Comparison of ENCODE assay signal across 22 cellular contexts in genomic region chr1:162672678-162673259, GRCh38. TPM values are rescaled to one million over a fixed set of nuclear protein-coding genes. Genes with fewer than 3 reads are reported as not detected.
DNase-seq lines count a peak whose midpoint lies in the region; ATAC-seq and TF ChIP-seq lines count a peak whose summit lies in the region.
"Had no signal": no experiment of that assay in that cellular context is flagged by ENCODE, and none has a peak within 500 bp of the region (broad histone marks: within the 10 kb centered on the region; RNA-seq: fewer than 3 reads in every experiment).

No MANE protein-coding gene starts in this region.

- no peak overlapping the region for H3K23ac ChIP-seq in IMR-90 (ENCODE audit: low read depth, low read length)

- no peaks in the 10 kb centered on the region for H3K9me3 Mint-ChIP-seq in activated CD8-positive, alpha-beta T cell treated with anti-CD3 and anti-CD28 coated beads for 36 hours
- H3K9me3 Mint-ChIP-seq: activated naive CD4-positive, alpha-beta T cell treated with anti-CD3 and anti-CD28 coated beads, Interleukin-2, amount 50 U/mL, for 72 hours; H9; neural crest cell had no signal

- H4K20me1 ChIP-seq in IMR-90 (ENCODE audit: insufficient read depth, low read length): peaks cover 63% of the 10 kb centered on the region; the same call in 1 of the 2 replicates
- H4K20me1 ChIP-seq: BLaER1 had no signal

- H3K27me3 ChIP-seq in IMR-90 (ENCODE audit: control insufficient read depth, insufficient read depth, low read length): no peaks in the 10 kb centered on the region
- H3K27me3 ChIP-seq in muscle layer of duodenum (ENCODE audit: low read depth, low read length): no peaks in the 10 kb centered on the region
- no peaks in the 10 kb centered on the region for H3K27me3 ChIP-seq in transverse colon
- H3K27me3 ChIP-seq: BLaER1, body of pancreas had no signal

- H3K9me3 ChIP-seq in IMR-90 (ENCODE audit: control insufficient read depth, insufficient read depth, low read length): no peaks in the 10 kb centered on the region
- no peaks in the 10 kb centered on the region for H3K9me3 ChIP-seq in muscle layer of duodenum (ENCODE audit: control insufficient read depth in 1 of 2, low read length in 2 of 2)
- no peaks in the 10 kb centered on the region for H3K9me3 ChIP-seq in transverse colon
- H3K9me3 ChIP-seq: BLaER1, body of pancreas, thoracic aorta had no signal

- H4K8ac ChIP-seq in IMR-90 (ENCODE audit: low read depth in 2 of 2, low read length in 2 of 2): no peak overlapping the region

- ATAC-seq in IMR-90 (ENCODE audit: low read depth): no peak
- ATAC-seq in activated CD8-positive, alpha-beta T cell treated with anti-CD3 and anti-CD28 coated beads for 36 hours: no peak
- ATAC-seq: activated naive CD4-positive, alpha-beta T cell treated with anti-CD3 and anti-CD28 coated beads, Interleukin-2, amount 50 U/mL, for 72 hours; activated T-cell treated with anti-CD3 and anti-CD28 coated beads, Interleukin-2, amount 50 U/mL, for 72 hours; body of pancreas had no signal

- H3K4me1 Mint-ChIP-seq in activated CD8-positive, alpha-beta T cell treated with anti-CD3 and anti-CD28 coated beads for 36 hours (ENCODE audit: low read depth): no peaks in the 10 kb centered on the region
- H3K4me1 Mint-ChIP-seq: H9, neural crest cell had no signal

- H3K4me3 Mint-ChIP-seq in activated CD8-positive, alpha-beta T cell treated with anti-CD3 and anti-CD28 coated beads for 36 hours: no peak overlapping the region
- H3K4me3 Mint-ChIP-seq: activated T-cell treated with anti-CD3 and anti-CD28 coated beads, Interleukin-2, amount 50 U/mL, for 72 hours; H9; neural crest cell had no signal

- H3K27ac ChIP-seq in IMR-90 (ENCODE audit: insufficient read depth, low read length): no peak overlapping the region
- H3K27ac ChIP-seq in muscle layer of duodenum (ENCODE audit: low read length): peak overlapping the region; percentile 53
- peak overlapping the region; percentile 39 to 78 (median 66) for H3K27ac ChIP-seq in transverse colon
- H3K27ac ChIP-seq: BLaER1, body of pancreas had no signal

- no peak overlapping the region for H2AFZ ChIP-seq in IMR-90 (replicated peaks; ENCODE audit: low read length, poor library complexity)

- H3K56ac ChIP-seq in IMR-90 (ENCODE audit: extremely low read depth, insufficient read depth, low read length): no peak overlapping the region

- H3K36me3 ChIP-seq in IMR-90 (ENCODE audit: control insufficient read depth, insufficient read depth, low read length): peaks cover 8% of the 10 kb centered on the region
- no peaks in the 10 kb centered on the region for H3K36me3 ChIP-seq in muscle layer of duodenum (ENCODE audit: control insufficient read depth in 1 of 2, insufficient read depth in 2 of 2, low read length in 2 of 2)
- no peaks in the 10 kb centered on the region for H3K36me3 ChIP-seq in transverse colon
- H3K36me3 ChIP-seq: BLaER1, thoracic aorta had no signal

- TF ChIP-seq RAD21 in IMR-90 (IDR thresholded peaks at IDR 0.05; ENCODE audit: low read length): no peak

- H3K4ac ChIP-seq in IMR-90 (ENCODE audit: low read depth, low read length): peak overlapping the region; percentile 24

- peaks cover 22% of the 10 kb centered on the region for H3K9me1 ChIP-seq in IMR-90 (ENCODE audit: insufficient read depth, low read length)

- H3K79me1 ChIP-seq in IMR-90 (ENCODE audit: low read depth in 1 of 2, low read length in 2 of 2): peaks cover 55 to 85% of the 10 kb centered on the region in 2 experiments

- no TSS peak for BruUV-seq in IMR-90 (replicated peaks; lab: Mats Ljungman, UMichigan)

- TF ChIP-seq POLR2A in IMR-90 (IDR thresholded peaks at IDR 0.05; ENCODE audit: low read depth, low read length) (no peak), transverse colon (IDR thresholded peaks at IDR 0.05) (no peak)

- intact Hi-C loops in IMR-90 (cut with micrococcal nuclease) (no loop called here), transverse colon (cut with DNase I; ENCODE audit: low total_unique reads) (no loop called here)
- intact Hi-C loops in activated CD8-positive, alpha-beta T cell treated with anti-CD3 and anti-CD28 coated beads for 36 hours (cut with micrococcal nuclease): no loop called here

- POLR2A ChIA-PET in IMR-90 (lab: Charles Lee; ENCODE audit: unreplicated experiment): no interaction called here
- POLR2A ChIA-PET in activated CD8-positive, alpha-beta T cell treated with anti-CD3 and anti-CD28 coated beads for 36 hours (lab: Charles Lee): no interaction called here

- H2BK120ac ChIP-seq in IMR-90 (ENCODE audit: low read depth, low read length): no peak overlapping the region

- no peak overlapping the region; the same call in 1 of the 2 replicates for H4K91ac ChIP-seq in IMR-90 (ENCODE audit: insufficient read depth, low read depth, low read length)

- DNase-seq in IMR-90 (no peak), amniotic epithelial cell (ENCODE audit: low read depth) (peak; percentile 40), transverse colon (no peak), iPS-NIHi7 (ENCODE audit: extremely low spot score) (no peak)
- no peak for DNase-seq in activated CD4-positive, alpha-beta T cell treated with anti-CD3 and anti-CD28 coated beads for 1 hour
- no peak for DNase-seq in activated CD8-positive, alpha-beta T cell treated with anti-CD3 and anti-CD28 coated beads for 36 hours
- DNase-seq: activated CD4-positive, CD25-positive, alpha-beta regulatory T cell; activated CD8-positive, alpha-beta memory T cell treated with anti-CD3 and anti-CD28 coated beads for 24 hours; activated T-cell treated with anti-CD3 and anti-CD28 coated beads, Interleukin-2, amount 50 U/mL, for 72 hours; body of pancreas; Calu3; cortex of kidney; H9; midbrain; NCI-H1436; NCI-H526 treated with DMSO at 0.1 percent for 48 hours; OCI-M1 had no signal

- H3K14ac ChIP-seq in IMR-90 (replicated peaks; ENCODE audit: low read depth, low read length): no peak overlapping the region

- H3K4me1 ChIP-seq in IMR-90 (ENCODE audit: control insufficient read depth, insufficient read depth, low read length) (peaks cover 17% of the 10 kb centered on the region), muscle layer of duodenum (ENCODE audit: control insufficient read depth in 1 of 2, insufficient read depth in 2 of 2, low read length in 2 of 2) (peaks cover 13 to 19% of the 10 kb centered on the region in 2 donors), transverse colon (peaks cover 0 to 42% (median 2%) of the 10 kb centered on the region in 4 donors)
- H3K4me1 ChIP-seq: BLaER1, body of pancreas had no signal

- H3K4me3 ChIP-seq in IMR-90 (ENCODE audit: insufficient read depth, low read depth, low read length) (no peak overlapping the region), muscle layer of duodenum (ENCODE audit: low read depth in 1 of 2, low read length in 2 of 2) (no peak overlapping the region), transverse colon (no peak overlapping the region)
- H3K4me3 ChIP-seq: BLaER1, body of pancreas, thoracic aorta had no signal

- no peak overlapping the region for H4K5ac ChIP-seq in IMR-90 (ENCODE audit: low read depth, low read length)

- TF ChIP-seq CTCF in IMR-90 (conservative IDR thresholded peaks at IDR 0.05; ENCODE audit: low read depth, low read length): no peak
- TF ChIP-seq CTCF in transverse colon (IDR thresholded peaks at IDR 0.05): no peak
- TF ChIP-seq CTCF in activated CD8-positive, alpha-beta T cell treated with anti-CD3 and anti-CD28 coated beads for 36 hours (IDR thresholded peaks at IDR 0.05): no peak

- H3K27ac Mint-ChIP-seq in activated CD8-positive, alpha-beta T cell treated with anti-CD3 and anti-CD28 coated beads for 36 hours: no peak overlapping the region
- H3K27ac Mint-ChIP-seq: activated naive CD4-positive, alpha-beta T cell treated with anti-CD3 and anti-CD28 coated beads, Interleukin-2, amount 50 U/mL, for 72 hours; activated T-cell treated with anti-CD3 and anti-CD28 coated beads, Interleukin-2, amount 50 U/mL, for 72 hours; H9 had no signal

- no peak overlapping the region for H2BK15ac ChIP-seq in IMR-90 (ENCODE audit: low read depth, low read length)

- H2AK9ac ChIP-seq in IMR-90 (replicated peaks; ENCODE audit: low read depth, low read length, poor library complexity): no peak overlapping the region

- H3K4me2 ChIP-seq in IMR-90 (ENCODE audit: low read depth, low read length): no peak overlapping the region
- H3K4me2 ChIP-seq: BLaER1 had no signal

- H3K18ac ChIP-seq in IMR-90 (ENCODE audit: low read depth, low read length): no peak overlapping the region

- no CpG with 5 or more reads among the region's 3 CpGs for WGBS in IMR-90 (ENCODE audit: extremely low coverage in 2 of 2, insufficient read length in 1 of 2), 2 experiments
- WGBS in transverse colon (ENCODE audit: low coverage in 1 of 2), 2 donors: 71 to 82% methylated on average over 3 of the region's 3 CpGs

- CTCF ChIA-PET in IMR-90 (lab: Yijun Ruan, JAX): no interaction called here
- CTCF ChIA-PET in activated CD8-positive, alpha-beta T cell treated with anti-CD3 and anti-CD28 coated beads for 36 hours (lab: Charles Lee): no interaction called here

- no peaks in the 10 kb centered on the region for H3K36me3 Mint-ChIP-seq in activated CD8-positive, alpha-beta T cell treated with anti-CD3 and anti-CD28 coated beads for 36 hours (ENCODE audit: low read depth)
- H3K36me3 Mint-ChIP-seq: activated naive CD4-positive, alpha-beta T cell treated with anti-CD3 and anti-CD28 coated beads, Interleukin-2, amount 50 U/mL, for 72 hours had no signal

- no peaks in the 10 kb centered on the region for H3K27me3 Mint-ChIP-seq in activated CD8-positive, alpha-beta T cell treated with anti-CD3 and anti-CD28 coated beads for 36 hours

- H2BK20ac ChIP-seq in IMR-90 (ENCODE audit: low read depth, low read length): no peak overlapping the region

- H3K9ac ChIP-seq in IMR-90 (ENCODE audit: low read depth, low read length): no peak overlapping the region
- H3K9ac ChIP-seq: BLaER1 had no signal

- H2AK5ac ChIP-seq in IMR-90 (ENCODE audit: low read depth, low read length): no peak overlapping the region

- in situ Hi-C loops in IMR-90 (cut with MboI; ENCODE audit: low sequenced_read_pairs) (no loop called here), transverse colon (cut with MboI; ENCODE audit: low pct_ligation_motif_present in 1 of 4, low pct_unique_long_range_greater_than_20kb in 1 of 4, low sequenced_read_pairs in 3 of 4) (no loop called here)

- dilution Hi-C loops in IMR-90 (cut with HindIII; ENCODE audit: low sequenced_read_pairs, unreplicated experiment): no loop called here

- H2BK5ac ChIP-seq in IMR-90 (ENCODE audit: low read depth, low read length, poor library complexity, severe bottlenecking): peak overlapping the region; percentile 30

- no peak for TF ChIP-seq EP300 in transverse colon (IDR thresholded peaks at IDR 0.05; ENCODE audit: low read depth)

RNA-seq across cellular contexts. Expression of gene DDR2, which starts 40.5 kb away (rescaled TPM):
- total RNA-seq in IMR-90 (2012; rRNA removed): 194 and 245 TPM in 2 replicates
- 64.3 and 66.1 TPM in 2 replicates for polyA plus RNA-seq in IMR-90 (2012; rRNA removed)
- polyA plus RNA-seq in IMR-90 (2012; cell fraction: cytosol; rRNA removed): 30.4 and 36.7 TPM in 2 replicates
- polyA plus RNA-seq in IMR-90 (2012; cell fraction: nucleus; rRNA removed; ENCODE audit: low replicate concordance): 28.4 and 79.2 TPM in 2 replicates
- total RNA-seq in transverse colon: 10 to 100 TPM; 33.3 to 54.1 (median 42.2) TPM
- total RNA-seq in activated CD8-positive, alpha-beta T cell treated with anti-CD3 and anti-CD28 coated beads for 36 hours: under 1 TPM; 0.31 to 0.45 TPM

Comparison
In these comparisons a context has a peak if more than half of its experiments do, and no peak if none do; other contexts are left out.
1. RNA of gene DDR2, which starts 40.5 kb away (total RNA-seq): 194 to 245 TPM in IMR-90 and 33.3 to 54.1 TPM in transverse colon; 0.31 to 0.45 TPM in activated CD8-positive, alpha-beta T cell treated with anti-CD3 and anti-CD28 coated beads for 36 hours; every median in the first group is over 10 times any median in the second.